Comparison of ENCODE assay signal across 10 cellular contexts in genomic region chr12:113154351-113154973, GRCh38. TPM values are rescaled to one million over a fixed set of nuclear protein-coding genes. Genes with fewer than 3 reads are reported as not detected.
DNase-seq lines count a peak whose midpoint lies in the region; ATAC-seq and TF ChIP-seq lines count a peak whose summit lies in the region.
"Had no signal": no experiment of that assay in that cellular context is flagged by ENCODE, and none has a peak within 500 bp of the region (broad histone marks: within the 10 kb centered on the region; RNA-seq: fewer than 3 reads in every experiment).

No MANE protein-coding gene starts in this region.

- H3K4me3 Mint-ChIP-seq in activated T-cell treated with anti-CD3 and anti-CD28 coated beads, Interleukin-2, amount 50 U/mL, for 4 hours, result peak overlapping the region; percentile 40

- H3K36me3 ChIP-seq in left ventricle myocardium inferior (peaks cover 24% of the 10 kb centered on the region), thoracic aorta (peaks cover 16% of the 10 kb centered on the region)

- 8 to 9% methylated on average over 30 to 32 of the region's 51 CpGs for WGBS in lower leg skin, 2 donors

- DNase-seq in left ventricle myocardium inferior (no peak), Right ventricle myocardium superior (no peak), thoracic aorta (ENCODE audit: low spot score) (no peak), lower leg skin (ENCODE audit: low spot score in 2 of 2) (no peak)
- no peak for DNase-seq in activated T-cell treated with anti-CD3 and anti-CD28 coated beads, Interleukin-2, amount 50 U/mL, for 4 hours

- H3K9me3 ChIP-seq in left ventricle myocardium inferior (replicated peaks) (no peaks in the 10 kb centered on the region), thoracic aorta (no peaks in the 10 kb centered on the region)

- peak overlapping the region; percentile 40 for H3K4me3 ChIP-seq in left ventricle myocardium inferior
- H3K4me3 ChIP-seq in iPS-11a (ENCODE audit: low read depth, low read length), result peak overlapping the region; percentile 41
- peak overlapping the region; percentile 26 for H3K4me3 ChIP-seq in thoracic aorta
- no peak overlapping the region for H3K4me3 ChIP-seq in lower leg skin (ENCODE audit: low read depth, poor library complexity, severe bottlenecking)
- H3K4me3 ChIP-seq: lung had no signal

- intact Hi-C loops in left ventricle myocardium inferior (cut with micrococcal nuclease) (no loop called here), Right ventricle myocardium superior (cut with DNase I) (loop anchor here (5.0 kb wide), 1 partner anchor 107 kb away; no protein-coding TSS in a partner anchor), lower leg skin (cut with DNase I; ENCODE audit: low total_unique reads) (no loop called here)

- H3K4me1 ChIP-seq in left ventricle myocardium inferior (peaks cover 25% of the 10 kb centered on the region), thoracic aorta (ENCODE audit: control insufficient read depth in 1 of 2, low read depth in 2 of 2) (peaks cover 9 to 28% of the 10 kb centered on the region in 2 donors)

- H3K27me3 ChIP-seq in left ventricle myocardium inferior (ENCODE audit: low read depth), result peaks cover 90% of the 10 kb centered on the region
- no peaks in the 10 kb centered on the region for H3K27me3 ChIP-seq in thoracic aorta (replicated peaks; ENCODE audit: insufficient read depth)

- no peaks in the 10 kb centered on the region for H3K9me3 Mint-ChIP-seq in activated T-cell treated with anti-CD3 and anti-CD28 coated beads, Interleukin-2, amount 50 U/mL, for 4 hours

- TF ChIP-seq CTCF in left ventricle myocardium inferior (IDR thresholded peaks at IDR 0.05; ENCODE audit: borderline replicate concordance) (no peak), thoracic aorta (IDR thresholded peaks at IDR 0.05) (no peak), lower leg skin (IDR thresholded peaks at IDR 0.05) (no peak)

- H3K27me3 Mint-ChIP-seq in activated T-cell treated with anti-CD3 and anti-CD28 coated beads, Interleukin-2, amount 50 U/mL, for 4 hours (ENCODE audit: low read depth), result peaks cover 11% of the 10 kb centered on the region

- TF ChIP-seq POLR2A in lower leg skin (IDR thresholded peaks at IDR 0.05), result no peak

- no peak for ATAC-seq in Right ventricle myocardium superior (ENCODE audit: poor library complexity)
- peak in 1 of 2 donors; percentile 7 for ATAC-seq in activated T-cell treated with anti-CD3 and anti-CD28 coated beads, Interleukin-2, amount 50 U/mL, for 4 hours
- ATAC-seq in thoracic aorta (ENCODE audit: insufficient number of reproducible peaks, low FRiP score, low read depth), result no peak
- no peak for ATAC-seq in HG03439 (IDR thresholded peaks at IDR 0.05; ENCODE audit: unreplicated experiment)
- ATAC-seq in GM18861 (IDR thresholded peaks at IDR 0.05; ENCODE audit: unreplicated experiment), result no peak

- H3K4me1 Mint-ChIP-seq in activated T-cell treated with anti-CD3 and anti-CD28 coated beads, Interleukin-2, amount 50 U/mL, for 4 hours (ENCODE audit: low read depth), result peaks cover 22% of the 10 kb centered on the region

- H3K27ac ChIP-seq in left ventricle myocardium inferior (replicated peaks), result no peak overlapping the region
- H3K27ac ChIP-seq in thoracic aorta, result no peak overlapping the region

- H3K36me3 Mint-ChIP-seq in activated T-cell treated with anti-CD3 and anti-CD28 coated beads, Interleukin-2, amount 50 U/mL, for 4 hours (ENCODE audit: insufficient read depth), result peaks cover 6% of the 10 kb centered on the region

RNA-seq across cellular contexts. Expression of gene CFAP73, which starts 4.9 kb away (rescaled TPM):
- total RNA-seq in left ventricle myocardium inferior (not detected), Right ventricle myocardium superior (not detected), thoracic aorta (not detected), lower leg skin (1 to 10 TPM in 2 of 4 donors, under 1 TPM in 1, not detected in 1; 0.38 to 4.3 (median 1.9) TPM)
- total RNA-seq in activated T-cell treated with anti-CD3 and anti-CD28 coated beads, Interleukin-2, amount 50 U/mL, for 4 hours, result under 1 TPM; 0.29 to 0.46 (median 0.38) TPM
- total RNA-seq: urinary bladder had no signal

RNA-seq across cellular contexts. Expression of gene RASAL1, which starts 18.9 kb away (rescaled TPM):
- total RNA-seq in left ventricle myocardium inferior (not detected), Right ventricle myocardium superior (not detected), thoracic aorta (1 to 10 TPM in 1 of 2 donors, not detected in 1; 2.0 TPM), lower leg skin (10 to 100 TPM; 39.3 to 59.3 (median 50.9) TPM)
- total RNA-seq in activated T-cell treated with anti-CD3 and anti-CD28 coated beads, Interleukin-2, amount 50 U/mL, for 4 hours, result 1 to 10 TPM in 1 of 3 donors, under 1 TPM in 2; 0.58 to 1.1 (median 0.87) TPM

RNA-seq across cellular contexts. Expression of gene DDX54, which starts 30.8 kb away (rescaled TPM):
- total RNA-seq in left ventricle myocardium inferior (34.7 TPM), Right ventricle myocardium superior (33.6 TPM), thoracic aorta (10 to 100 TPM; 27.3 to 84.2 TPM), lower leg skin (100 to 1,000 TPM in 1 of 4 donors, 10 to 100 TPM in 3; 48.6 to 106 (median 77.3) TPM)
- 100 to 1,000 TPM; 213 to 236 (median 232) TPM for total RNA-seq in activated T-cell treated with anti-CD3 and anti-CD28 coated beads, Interleukin-2, amount 50 U/mL, for 4 hours

RNA-seq across cellular contexts. Expression of gene RITA1, which starts 31.1 kb away (rescaled TPM):
- total RNA-seq in left ventricle myocardium inferior, result 17.9 TPM
- 16.3 TPM for total RNA-seq in Right ventricle myocardium superior
- 10 to 100 TPM; 24.6 to 31.0 (median 27.5) TPM for total RNA-seq in activated T-cell treated with anti-CD3 and anti-CD28 coated beads, Interleukin-2, amount 50 U/mL, for 4 hours
- total RNA-seq in thoracic aorta, result 10 to 100 TPM; 12.2 to 26.9 TPM
- total RNA-seq in lower leg skin, result 10 to 100 TPM; 14.5 to 25.8 (median 18.8) TPM

Comparison
In these comparisons a context has a peak if more than half of its experiments do, and no peak if none do; other contexts are left out.
1. RNA of gene RASAL1, which starts 18.9 kb away (total RNA-seq): 39.3 to 59.3 TPM in lower leg skin; 2.0 TPM in thoracic aorta, 0.58 to 1.1 TPM in activated T-cell treated with anti-CD3 and anti-CD28 coated beads, Interleukin-2, amount 50 U/mL, for 4 hours, not detected in left ventricle myocardium inferior (single experiment) and not detected in Right ventricle myocardium superior (single experiment); every median in the first group is over 10 times any median in the second.